Comparison of ENCODE assay signal across 15 cellular contexts in the genomic region with DNA sequence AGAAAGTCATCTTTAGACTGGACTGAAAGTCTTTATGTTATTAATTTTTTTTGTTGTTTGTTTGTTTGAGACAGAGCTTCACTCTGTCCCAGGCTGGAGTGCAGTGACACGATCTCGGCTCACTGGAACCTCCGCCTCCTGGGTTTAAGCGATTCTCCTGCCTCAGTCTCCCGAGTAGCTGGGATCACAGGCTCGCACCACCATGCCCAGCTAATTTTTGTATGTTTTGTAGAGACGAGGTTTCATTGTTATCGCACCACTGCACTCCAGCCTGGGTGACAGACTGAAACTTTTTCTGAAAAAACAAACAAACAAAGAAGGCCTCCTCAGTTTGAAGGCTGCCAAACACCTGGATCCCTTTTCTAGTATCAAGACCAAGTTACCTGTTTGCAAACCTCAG.
DNase-seq lines count a peak whose midpoint lies in the region; TF ChIP-seq lines count a peak whose summit lies in the region.
"Had no signal": no experiment of that assay in that cellular context is flagged by ENCODE, and none has a peak within 500 bp of the region (broad histone marks: within the 10 kb centered on the region; RNA-seq: fewer than 3 reads in every experiment).

No MANE protein-coding gene starts in this region.

- no peak overlapping the region for H3K4me3 ChIP-seq in coronary artery
- H3K4me3 ChIP-seq: A549; BLaER1 treated with 17β-estradiol and CSF1 and Interleukin-3, amounts not matched to agents 10 nM and 100 nM had no signal

- DNase-seq in DMS53 (lab: John Stamatoyannopoulos, UW) (peak; percentile 40), DMS53 treated with DMSO at 0.1 percent for 48 hours (lab: John Stamatoyannopoulos, UW; ENCODE audit: unreplicated experiment) (no peak), islet precursor cell (peak; percentile 2), coronary artery (ENCODE audit: low spot score) (no peak), NCI-H2081 treated with DMSO at 0.1 percent for 48 hours (lab: John Stamatoyannopoulos, UW) (no peak)
- DNase-seq: AML-193; Caco-2; Calu3; CD4-positive, alpha-beta T cell; DMS79 treated with DMSO at 0.1 percent for 48 hours; GF-D8 had no signal

- no peak for TF ChIP-seq CTCF in coronary artery (IDR thresholded peaks at IDR 0.05)

- H3K27ac ChIP-seq in coronary artery: no peak overlapping the region
- H3K27ac ChIP-seq: 22Rv1; BLaER1 treated with 17β-estradiol and CSF1 and Interleukin-3, amounts not matched to agents 10 nM and 100 nM; C4-2B had no signal

Comparison
In these comparisons a context has a peak if more than half of its experiments do, and no peak if none do; other contexts are left out.
1. DNase-seq: peak in DMS53 (single experiment) and islet precursor cell (single experiment); none in DMS53 treated with DMSO at 0.1 percent for 48 hours (single experiment), coronary artery (single experiment) and NCI-H2081 treated with DMSO at 0.1 percent for 48 hours (single experiment).